In the genomic region with DNA sequence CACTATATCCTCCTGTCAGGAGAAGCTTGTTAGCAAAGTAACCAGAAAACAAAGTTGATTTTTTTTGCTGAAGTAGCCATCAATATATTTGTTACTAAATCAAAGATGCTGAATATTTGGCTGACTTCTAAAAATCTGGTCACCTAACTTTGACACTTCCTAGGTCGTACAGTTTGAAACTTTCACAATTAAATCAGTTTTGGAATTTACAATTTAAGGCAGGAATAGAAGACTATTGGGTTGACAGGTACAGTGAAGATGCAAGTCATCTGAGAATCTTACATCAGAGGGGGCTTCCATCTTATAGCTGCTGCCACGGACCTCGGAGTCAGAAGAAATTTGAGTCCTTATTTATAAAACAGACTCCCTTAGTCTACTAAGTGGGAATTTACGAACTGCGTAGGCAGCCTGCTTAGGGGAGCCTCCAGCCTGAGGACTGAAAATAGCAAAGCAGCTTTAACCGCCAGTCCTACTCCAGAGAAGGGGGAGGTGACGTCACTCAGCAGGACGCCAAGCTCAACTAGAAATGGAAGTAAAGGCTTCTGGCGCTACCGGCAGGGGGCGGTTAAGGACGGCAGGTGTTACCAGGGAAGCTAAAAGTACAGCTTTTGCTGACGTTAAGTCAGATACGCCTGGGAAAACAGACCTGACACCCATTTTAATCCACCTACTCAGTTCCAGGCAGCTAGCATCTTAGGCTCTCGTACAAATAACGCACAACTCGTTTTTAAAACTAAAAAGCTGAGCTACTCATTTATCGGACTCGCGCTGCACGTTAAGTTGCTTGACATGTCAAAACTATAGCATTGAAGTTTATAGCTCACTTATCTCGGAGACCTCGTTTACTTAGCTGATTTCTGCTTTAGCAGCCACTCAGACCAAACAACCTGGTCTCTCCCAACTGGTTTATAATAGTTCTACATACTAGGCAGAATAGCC, we compare ENCODE assay signal across 8 cellular contexts.
DNase-seq lines count a peak whose midpoint lies in the region; ATAC-seq and TF ChIP-seq lines count a peak whose summit lies in the region.

No MANE protein-coding gene starts in this region.

- 0 out of 2 replicates have a peak, but pooled peaks cover 3% of the 10 kb centered on the region for H4K20me1 ChIP-seq in PC-3 (ENCODE audit: low read length)

- H3K27me3 ChIP-seq in PC-3 (ENCODE audit: low read length) (no peaks in the 10 kb centered on the region), esophagus squamous epithelium (no peaks in the 10 kb centered on the region)

- peaks cover 15% of the 10 kb centered on the region for H3F3A ChIP-seq in PC-3 (ENCODE audit: low read length, unreplicated experiment)

- peaks cover 60% of the 10 kb centered on the region for H3K4me1 ChIP-seq in PC-3 (ENCODE audit: insufficient read depth, low read length)
- H3K4me1 ChIP-seq in esophagus squamous epithelium: peaks cover 0 to 41% (median 9%) of the 10 kb centered on the region in 3 donors

- intact Hi-C loops in PC-3 (cut with micrococcal nuclease): loop anchor here (2.0 to 5.0 kb wide), 2 partner anchors 171 to 1107 kb away; a partner anchor contains a TSS
- intact Hi-C loops in esophagus squamous epithelium (cut with DNase I): no loop called here

- no peaks in the 10 kb centered on the region for H3K9me2 ChIP-seq in PC-3 (replicated peaks; ENCODE audit: low read length)

- peaks cover 45% of the 10 kb centered on the region for H3K4me1 Mint-ChIP-seq in activated T-cell treated with anti-CD3 and anti-CD28 coated beads, Interleukin-2, amount 50 U/mL, for 4 hours (ENCODE audit: low read depth)
- peaks cover 34 to 42% (median 35%) of the 10 kb centered on the region in 3 donors for H3K4me1 Mint-ChIP-seq in naive B cell

- no peaks in the 10 kb centered on the region for H3K9me3 Mint-ChIP-seq in activated T-cell treated with anti-CD3 and anti-CD28 coated beads, Interleukin-2, amount 50 U/mL, for 4 hours
- H3K9me3 Mint-ChIP-seq in naive B cell: peaks cover 0 to 11% (median 3%) of the 10 kb centered on the region in 7 donors

- H3K27ac Mint-ChIP-seq in naive B cell: peak overlapping the region; percentile 99 to 100 (median 100)

- DNase-seq in DMS 273 treated with DMSO at 0.1 percent for 48 hours (lab: John Stamatoyannopoulos, UW): peak; percentile 96
- DNase-seq in KG1 (lab: John Stamatoyannopoulos, UW): peak; percentile 63
- DNase-seq in PC-3: peak; percentile 96
- DNase-seq in activated T-cell treated with anti-CD3 and anti-CD28 coated beads, Interleukin-2, amount 50 U/mL, for 4 hours: peak; percentile 85
- DNase-seq in esophagus squamous epithelium (lab: John Stamatoyannopoulos, UW): peak; percentile 73
- peak; percentile 95 for DNase-seq in naive B cell
- peak; percentile 78 for DNase-seq in stimulated activated naive CD4-positive, alpha-beta T cell treated with Interleukin-2 at 50 U/mL for 16 hours (lab: John Stamatoyannopoulos, UW)

- TF ChIP-seq POLR2A in esophagus squamous epithelium (IDR thresholded peaks at IDR 0.05): peak in 3 of 4 donors; percentile 10 to 43 (median 37)

- TF ChIP-seq CTCF in PC-3 (conservative IDR thresholded peaks at IDR 0.05; ENCODE audit: low read depth, low read length) (peak; percentile 85), esophagus squamous epithelium (IDR thresholded peaks at IDR 0.05) (peak; percentile 76 to 95 (median 91))

- BruUV-seq in PC-3 (replicated peaks; lab: Mats Ljungman, UMichigan): no TSS peak

- CTCF ChIA-PET in PC-3 (lab: Charles Lee): interaction anchor here (0.5 to 2.0 kb wide), 8 partner anchors 17 to 1120 kb away, joined by 3 to 16 read pairs (median 3); a partner anchor contains a TSS

- H2AFZ ChIP-seq in PC-3 (ENCODE audit: low read length): no peak overlapping the region

- H3K27me3 Mint-ChIP-seq in activated T-cell treated with anti-CD3 and anti-CD28 coated beads, Interleukin-2, amount 50 U/mL, for 4 hours (ENCODE audit: low read depth): no peaks in the 10 kb centered on the region
- H3K27me3 Mint-ChIP-seq in naive B cell: no peaks in the 10 kb centered on the region

- H3K4me3 ChIP-seq in PC-3 (ENCODE audit: low read length): peak overlapping the region; percentile 73
- H3K4me3 ChIP-seq in esophagus squamous epithelium: peak overlapping the region; percentile 39 to 75 (median 62)

- no peaks in the 10 kb centered on the region for H3K79me2 ChIP-seq in PC-3 (ENCODE audit: low read length)

- H3K9ac ChIP-seq in PC-3 (ENCODE audit: low read length): peak overlapping the region; percentile 65

- POLR2A ChIA-PET in PC-3 (lab: Charles Lee; ENCODE audit: unreplicated experiment): interaction anchor here (0.6 to 2.3 kb wide), 10 partner anchors 17 to 190 kb away, joined by 3 to 42 read pairs (median 4); a partner anchor contains a TSS

- H3K4me2 ChIP-seq in PC-3 (ENCODE audit: low read length): peak overlapping the region; percentile 94

- H3K27ac ChIP-seq in PC-3 (ENCODE audit: low read length) (peak overlapping the region; percentile 56), esophagus squamous epithelium (peak overlapping the region; percentile 91 to 97 (median 96))

- 0 to 1% methylated on average over 18 to 20 of the region's 23 CpGs for WGBS in esophagus squamous epithelium, 2 donors

- no peaks in the 10 kb centered on the region for H3K9me3 ChIP-seq in PC-3 (ENCODE audit: low read length)
- no peaks in the 10 kb centered on the region for H3K9me3 ChIP-seq in esophagus squamous epithelium

- peak overlapping the region; percentile 86 for H3K4me3 Mint-ChIP-seq in activated T-cell treated with anti-CD3 and anti-CD28 coated beads, Interleukin-2, amount 50 U/mL, for 4 hours
- H3K4me3 Mint-ChIP-seq in naive B cell: peak overlapping the region; percentile 90 to 98 (median 96)

- no peaks in the 10 kb centered on the region for H3K36me3 Mint-ChIP-seq in activated T-cell treated with anti-CD3 and anti-CD28 coated beads, Interleukin-2, amount 50 U/mL, for 4 hours (ENCODE audit: insufficient read depth)
- H3K36me3 Mint-ChIP-seq in naive B cell: no peaks in the 10 kb centered on the region

- ATAC-seq in GM21619 (IDR thresholded peaks at IDR 0.05; ENCODE audit: unreplicated experiment) (peak; percentile 39), PC-3 (peak; percentile 37), naive B cell (ENCODE audit: low read depth in 2 of 2) (peak; percentile 42 to 48)
- peak; percentile 35 to 37 for ATAC-seq in activated T-cell treated with anti-CD3 and anti-CD28 coated beads, Interleukin-2, amount 50 U/mL, for 4 hours

- H3K36me3 ChIP-seq in PC-3 (ENCODE audit: low read depth, low read length): no peaks in the 10 kb centered on the region
- H3K36me3 ChIP-seq in esophagus squamous epithelium: no peaks in the 10 kb centered on the region

Comparison
In these comparisons a context has a peak if more than half of its experiments do, and no peak if none do; other contexts are left out.
1. Peak in every context shown above with its lines: DNase-seq, ATAC-seq, H3K4me3 ChIP-seq and H3K27ac ChIP-seq.